13 cellular contexts compared by ENCODE assay signal in genomic region chr18:34364699-34365098, GRCh38.
A peak's percentile ranks its signal among the peaks of the same experiment; 100 is the strongest.
DNase-seq lines count a peak whose midpoint lies in the region; ATAC-seq, FAIRE-seq and TF ChIP-seq lines count a peak whose summit lies in the region.
"Had no signal": no experiment of that assay in that cellular context is flagged by ENCODE, and none has a peak within 500 bp of the region (broad histone marks: within the 10 kb centered on the region; RNA-seq: fewer than 3 reads in every experiment).

No MANE protein-coding gene starts in this region.

- no peaks in the 10 kb centered on the region for H3K36me3 ChIP-seq in right lobe of liver

- H3K9me3 ChIP-seq in right lobe of liver, result no peaks in the 10 kb centered on the region

- H3K4me3 ChIP-seq in right lobe of liver, result no peak overlapping the region

- TF ChIP-seq CTCF in right lobe of liver (IDR thresholded peaks at IDR 0.05), result no peak

- peak; percentile 24 for FAIRE-seq in colon (lab: Jason Lieb, UNC)
- FAIRE-seq: H54 had no signal

- peak in 3 of 4 donors; percentile 28 to 55 (median 51) for ATAC-seq in right lobe of liver
- ATAC-seq: HCT116 had no signal

- DNase-seq in NCI-H510A treated with DMSO at 0.1 percent for 48 hours (lab: John Stamatoyannopoulos, UW) (peak; percentile 38), NCI-H510A (lab: John Stamatoyannopoulos, UW) (no peak), NCI-H69 (lab: John Stamatoyannopoulos, UW) (peak; percentile 85), right lobe of liver (no peak), T1000 (lab: John Stamatoyannopoulos, UW) (no peak), NCI-H1105 treated with DMSO at 0.1 percent for 48 hours (lab: John Stamatoyannopoulos, UW) (no peak)
- no peak for DNase-seq in central memory CD4-positive, alpha-beta T cell
- DNase-seq: ACHN; C1 segment of cervical spinal cord; CD4-positive, alpha-beta T cell had no signal

- no peaks in the 10 kb centered on the region for H3K4me1 ChIP-seq in right lobe of liver

- intact Hi-C loops in right lobe of liver (cut with DNase I), result no loop called here

- H3K27me3 ChIP-seq in right lobe of liver, result no peaks in the 10 kb centered on the region

- no peak overlapping the region for H3K27ac ChIP-seq in right lobe of liver

- WGBS in right lobe of liver (ENCODE audit: insufficient coverage, low coverage, low lambda C conversion rate, missing lambda C conversion rate), result 14% methylated on average over 1 of the region's 1 CpG

- no peak for TF ChIP-seq POLR2A in right lobe of liver (IDR thresholded peaks at IDR 0.05)

Comparison
In these comparisons a context has a peak if more than half of its experiments do, and no peak if none do; other contexts are left out.
1. DNase-seq: peak in NCI-H510A treated with DMSO at 0.1 percent for 48 hours (single experiment) and NCI-H69 (single experiment); none in NCI-H510A (single experiment), right lobe of liver (0 of 3), central memory CD4-positive, alpha-beta T cell (single experiment), T1000 (single experiment) and NCI-H1105 treated with DMSO at 0.1 percent for 48 hours (single experiment).